Comparison of ENCODE assay signal across 17 cellular contexts in the genomic region with DNA sequence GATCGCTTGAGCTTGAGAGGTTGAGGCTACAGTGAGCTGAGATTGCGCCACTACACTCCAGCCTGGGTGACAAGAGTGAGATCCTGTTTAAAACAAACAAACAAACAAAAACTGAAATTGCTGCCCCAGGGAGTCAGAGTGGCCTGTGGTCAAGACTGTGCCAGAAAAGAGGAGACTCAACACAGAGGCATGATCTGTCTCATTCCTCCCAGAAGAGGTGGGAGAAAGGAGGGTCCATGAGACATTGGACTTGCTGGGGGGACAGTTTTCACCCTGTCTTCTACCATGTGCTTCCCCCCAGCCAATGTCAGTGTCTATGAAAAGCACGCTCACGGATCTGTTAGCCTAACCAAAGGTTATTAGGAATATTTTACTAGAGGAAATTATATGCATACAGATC.
"Had no signal": no experiment of that assay in that cellular context is flagged by ENCODE, and none has a peak within 500 bp of the region (broad histone marks: within the 10 kb centered on the region; RNA-seq: fewer than 3 reads in every experiment).

No MANE protein-coding gene starts in this region.

- ATAC-seq: activated naive CD4-positive, alpha-beta T cell treated with anti-CD3 and anti-CD28 coated beads, Interleukin-2, amount 50 U/mL, for 72 hours; activated T-cell treated with anti-CD3 and anti-CD28 coated beads, Interleukin-2, amount 50 U/mL, for 72 hours; left lobe of liver; natural killer cell; right cardiac atrium had no signal

- H3K27ac ChIP-seq: prostate gland, transverse colon had no signal

- H3K9me3 ChIP-seq: prostate gland, transverse colon had no signal

- H3K36me3 ChIP-seq: transverse colon had no signal

- H3K4me1 ChIP-seq: prostate gland had no signal

- FAIRE-seq: small intestine had no signal

- H3K4me3 ChIP-seq: prostate gland, transverse colon had no signal

- DNase-seq: activated CD4-positive, alpha-beta T cell treated with anti-CD3 and anti-CD28 coated beads, Interleukin-2, amount 10 ng/mL, durations not matched to agents 7 days and 5 days; activated CD8-positive, alpha-beta memory T cell treated with anti-CD3 and anti-CD28 coated beads, Interleukin-2, amount 50 U/mL, for 48 hours; activated gamma-delta T cell; activated T-cell treated with anti-CD3 and anti-CD28 coated beads, Interleukin-2, amount 50 U/mL, for 72 hours; amygdala; dermis blood vessel endothelial cell; islet precursor cell; natural killer cell; right cardiac atrium; small intestine; stimulated activated CD4-positive, alpha-beta T cell treated with anti-CD3 and anti-CD28 coated beads, Interleukin-4, amount 100 ng/mL, for 24 hours; stimulated activated naive CD4-positive, alpha-beta T cell treated with Interleukin-2 at 50 U/mL for 16 hours; substantia nigra; transverse colon had no signal
